In the genomic region with DNA sequence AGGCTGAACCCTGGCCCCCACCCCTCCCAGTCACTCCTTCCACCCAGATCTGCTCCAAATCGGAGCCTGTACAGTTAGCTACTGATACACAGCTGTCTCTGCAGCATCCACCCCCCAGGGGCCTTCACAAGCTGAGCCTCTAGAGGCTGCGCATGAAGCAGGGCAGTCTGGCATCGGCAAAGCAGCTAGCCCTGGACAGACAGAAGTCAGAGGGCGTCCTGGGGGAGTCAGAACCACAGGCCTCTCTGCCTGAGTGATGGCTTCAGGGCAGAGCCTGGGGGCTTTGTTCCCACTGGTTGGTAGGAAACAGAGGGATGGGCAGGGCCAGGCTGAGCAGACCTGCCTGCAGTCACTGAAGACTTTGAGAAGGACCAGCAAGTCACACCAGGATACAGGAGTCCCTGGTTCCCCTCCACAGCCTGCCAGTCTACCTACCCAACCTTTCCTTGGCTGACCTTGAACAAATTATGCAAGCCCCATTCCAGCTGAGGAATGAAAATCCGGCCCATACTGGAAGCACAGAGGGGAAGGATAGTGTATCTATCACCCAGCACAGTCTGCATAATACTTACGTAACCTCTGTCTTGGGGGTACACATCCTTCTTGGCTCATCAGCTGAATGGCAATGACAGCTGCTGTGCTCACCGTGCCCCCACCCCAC, we compare ENCODE assay signal across 1 cellular context.
TF ChIP-seq lines count a peak whose summit lies in the region.

No MANE protein-coding gene starts in this region.

TF ChIP-seq in HepG2, 621 proteins besides CTCF, POLR2A, EP300 and RAD21 (continued from another document):
- TF ChIP-seq, protein P1, sequence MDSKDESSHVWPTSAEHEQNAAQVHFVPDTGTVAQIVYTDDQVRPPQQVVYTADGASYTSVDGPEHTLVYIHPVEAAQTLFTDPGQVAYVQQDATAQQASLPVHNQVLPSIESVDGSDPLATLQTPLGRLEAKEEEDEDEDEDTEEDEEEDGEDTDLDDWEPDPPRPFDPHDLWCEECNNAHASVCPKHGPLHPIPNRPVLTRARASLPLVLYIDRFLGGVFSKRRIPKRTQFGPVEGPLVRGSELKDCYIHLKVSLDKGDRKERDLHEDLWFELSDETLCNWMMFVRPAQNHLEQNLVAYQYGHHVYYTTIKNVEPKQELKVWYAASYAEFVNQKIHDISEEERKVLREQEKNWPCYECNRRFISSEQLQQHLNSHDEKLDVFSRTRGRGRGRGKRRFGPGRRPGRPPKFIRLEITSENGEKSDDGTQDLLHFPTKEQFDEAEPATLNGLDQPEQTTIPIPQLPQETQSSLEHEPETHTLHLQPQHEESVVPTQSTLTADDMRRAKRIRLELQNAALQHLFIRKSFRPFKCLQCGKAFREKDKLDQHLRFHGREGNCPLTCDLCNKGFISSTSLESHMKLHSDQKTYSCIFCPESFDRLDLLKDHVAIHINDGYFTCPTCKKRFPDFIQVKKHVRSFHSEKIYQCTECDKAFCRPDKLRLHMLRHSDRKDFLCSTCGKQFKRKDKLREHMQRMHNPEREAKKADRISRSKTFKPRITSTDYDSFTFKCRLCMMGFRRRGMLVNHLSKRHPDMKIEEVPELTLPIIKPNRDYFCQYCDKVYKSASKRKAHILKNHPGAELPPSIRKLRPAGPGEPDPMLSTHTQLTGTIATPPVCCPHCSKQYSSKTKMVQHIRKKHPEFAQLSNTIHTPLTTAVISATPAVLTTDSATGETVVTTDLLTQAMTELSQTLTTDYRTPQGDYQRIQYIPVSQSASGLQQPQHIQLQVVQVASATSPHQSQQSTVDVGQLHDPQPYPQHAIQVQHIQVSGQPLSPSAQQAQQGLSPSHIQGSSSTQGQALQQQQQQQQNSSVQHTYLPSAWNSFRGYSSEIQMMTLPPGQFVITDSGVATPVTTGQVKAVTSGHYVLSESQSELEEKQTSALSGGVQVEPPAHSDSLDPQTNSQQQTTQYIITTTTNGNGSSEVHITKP (CRISPR knock-in tag; IDR thresholded peaks at IDR 0.05; ENCODE audit: low read depth) = peak; percentile 46; the same call in 1 of the 2 replicates
- TF ChIP-seq, protein P2, sequence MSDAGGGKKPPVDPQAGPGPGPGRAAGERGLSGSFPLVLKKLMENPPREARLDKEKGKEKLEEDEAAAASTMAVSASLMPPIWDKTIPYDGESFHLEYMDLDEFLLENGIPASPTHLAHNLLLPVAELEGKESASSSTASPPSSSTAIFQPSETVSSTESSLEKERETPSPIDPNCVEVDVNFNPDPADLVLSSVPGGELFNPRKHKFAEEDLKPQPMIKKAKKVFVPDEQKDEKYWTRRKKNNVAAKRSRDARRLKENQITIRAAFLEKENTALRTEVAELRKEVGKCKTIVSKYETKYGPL (CRISPR knock-in tag; IDR thresholded peaks at IDR 0.05) = peak; percentile 66; the same call in 1 of the 2 replicates
- TF ChIP-seq, protein P3, sequence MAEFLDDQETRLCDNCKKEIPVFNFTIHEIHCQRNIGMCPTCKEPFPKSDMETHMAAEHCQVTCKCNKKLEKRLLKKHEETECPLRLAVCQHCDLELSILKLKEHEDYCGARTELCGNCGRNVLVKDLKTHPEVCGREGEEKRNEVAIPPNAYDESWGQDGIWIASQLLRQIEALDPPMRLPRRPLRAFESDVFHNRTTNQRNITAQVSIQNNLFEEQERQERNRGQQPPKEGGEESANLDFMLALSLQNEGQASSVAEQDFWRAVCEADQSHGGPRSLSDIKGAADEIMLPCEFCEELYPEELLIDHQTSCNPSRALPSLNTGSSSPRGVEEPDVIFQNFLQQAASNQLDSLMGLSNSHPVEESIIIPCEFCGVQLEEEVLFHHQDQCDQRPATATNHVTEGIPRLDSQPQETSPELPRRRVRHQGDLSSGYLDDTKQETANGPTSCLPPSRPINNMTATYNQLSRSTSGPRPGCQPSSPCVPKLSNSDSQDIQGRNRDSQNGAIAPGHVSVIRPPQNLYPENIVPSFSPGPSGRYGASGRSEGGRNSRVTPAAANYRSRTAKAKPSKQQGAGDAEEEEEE (CRISPR knock-in tag; IDR thresholded peaks at IDR 0.05; ENCODE audit: borderline replicate concordance) = no peak
- TF ChIP-seq ATF7 (IDR thresholded peaks at IDR 0.05) (no peak), ATF7 (CRISPR knock-in tag; IDR thresholded peaks at IDR 0.05) (no peak), ZNF296 (CRISPR knock-in tag; conservative IDR thresholded peaks at IDR 0.05) (no peak), ZNF326 (CRISPR knock-in tag; IDR thresholded peaks at IDR 0.05; ENCODE audit: borderline replicate concordance) (no peak), RBM22 (optimal IDR thresholded peaks at IDR 0.05; ENCODE audit: low read length) (peak; percentile 72), ZNF562 (CRISPR knock-in tag; IDR thresholded peaks at IDR 0.05; ENCODE audit: borderline replicate concordance) (no peak), MIER2 (CRISPR knock-in tag; IDR thresholded peaks at IDR 0.05) (no peak), PHF8 (CRISPR knock-in tag; IDR thresholded peaks at IDR 0.05) (0 out of 2 replicates have a peak, but pooled peaks have one; percentile 29), REPIN1 (CRISPR knock-in tag; IDR thresholded peaks at IDR 0.05; ENCODE audit: borderline replicate concordance, low read depth) (0 out of 2 replicates have a peak, but pooled peaks have one; percentile 34)
- TF ChIP-seq, protein P4, sequence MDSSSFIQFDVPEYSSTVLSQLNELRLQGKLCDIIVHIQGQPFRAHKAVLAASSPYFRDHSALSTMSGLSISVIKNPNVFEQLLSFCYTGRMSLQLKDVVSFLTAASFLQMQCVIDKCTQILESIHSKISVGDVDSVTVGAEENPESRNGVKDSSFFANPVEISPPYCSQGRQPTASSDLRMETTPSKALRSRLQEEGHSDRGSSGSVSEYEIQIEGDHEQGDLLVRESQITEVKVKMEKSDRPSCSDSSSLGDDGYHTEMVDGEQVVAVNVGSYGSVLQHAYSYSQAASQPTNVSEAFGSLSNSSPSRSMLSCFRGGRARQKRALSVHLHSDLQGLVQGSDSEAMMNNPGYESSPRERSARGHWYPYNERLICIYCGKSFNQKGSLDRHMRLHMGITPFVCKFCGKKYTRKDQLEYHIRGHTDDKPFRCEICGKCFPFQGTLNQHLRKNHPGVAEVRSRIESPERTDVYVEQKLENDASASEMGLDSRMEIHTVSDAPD (CRISPR knock-in tag; IDR thresholded peaks at IDR 0.05) = no peak
